ENCODE assay signal across 1 cellular context in genomic region chr5:7857918-7858632, GRCh38.
TF ChIP-seq lines count a peak whose summit lies in the region.

No MANE protein-coding gene starts in this region.

TF ChIP-seq in SK-N-SH treated with all-trans-retinoic acid at 6 μM for 48 hours, 23 proteins besides CTCF, POLR2A, EP300 and RAD21 (continued from another document):
- TF ChIP-seq CSRNP3 (CRISPR knock-in tag; IDR thresholded peaks at IDR 0.05) = no peak
- TF ChIP-seq ZC3H10 (CRISPR knock-in tag; IDR thresholded peaks at IDR 0.05) = no peak
